In the genomic region with DNA sequence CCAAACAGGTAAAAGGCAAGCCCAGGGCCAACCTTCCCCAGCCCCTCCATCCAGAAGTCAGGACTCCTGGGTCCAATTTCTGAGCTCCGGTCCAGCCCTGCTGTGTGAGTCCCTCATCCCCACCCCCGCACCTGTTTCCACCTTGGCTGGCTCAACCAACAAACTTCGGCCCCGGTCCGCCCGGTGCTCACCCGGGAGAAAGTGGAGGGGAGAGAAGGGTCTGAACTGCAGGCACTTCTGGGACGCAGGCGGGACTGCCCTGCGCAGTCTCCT, we compare ENCODE assay signal across 9 cellular contexts. TPM values are rescaled to one million over a fixed set of nuclear protein-coding genes. Genes with fewer than 3 reads are reported as not detected.
DNase-seq lines count a peak whose midpoint lies in the region; ATAC-seq and TF ChIP-seq lines count a peak whose summit lies in the region.
"Had no signal": no experiment of that assay in that cellular context is flagged by ENCODE, and none has a peak within 500 bp of the region (broad histone marks: within the 10 kb centered on the region; RNA-seq: fewer than 3 reads in every experiment).

No MANE protein-coding gene starts in this region.

- H3K9me3 Mint-ChIP-seq in CD8-positive, alpha-beta memory T cell = no peaks in the 10 kb centered on the region
- no peaks in the 10 kb centered on the region for H3K9me3 Mint-ChIP-seq in naive B cell

- POLR2A ChIA-PET in CD8-positive, alpha-beta memory T cell (lab: Charles Lee) = no interaction called here

- H3K36me3 Mint-ChIP-seq in CD8-positive, alpha-beta memory T cell = peaks cover 0 to 25% (median 4%) of the 10 kb centered on the region in 3 donors
- H3K36me3 Mint-ChIP-seq in naive B cell = peaks cover 0 to 10% of the 10 kb centered on the region in 2 donors

- H3K9ac ChIP-seq in HUES64 (ENCODE audit: low read depth, low read length) = peak overlapping the region; percentile 84

- DNase-seq in CD8-positive, alpha-beta memory T cell = no peak
- DNase-seq in choroid plexus epithelial cell (ENCODE audit: low read depth) (no peak), naive B cell (no peak), amygdala (lab: John Stamatoyannopoulos, UW) (no peak), KBM-7 (no peak)
- DNase-seq in stimulated activated naive CD4-positive, alpha-beta T cell (lab: John Stamatoyannopoulos, UW) = no peak

- in situ Hi-C loops in KBM-7 (cut with MboI; ENCODE audit: low pct_unique_long_range_greater_than_20kb, low sequenced_read_pairs) = no loop called here

- H3K4me3 ChIP-seq in CD8-positive, alpha-beta memory T cell (ENCODE audit: low read length) = peak overlapping the region; percentile 85
- peak overlapping the region; percentile 82 for H3K4me3 ChIP-seq in HUES64 (ENCODE audit: low read length)
- H3K4me3 ChIP-seq in choroid plexus epithelial cell (ENCODE audit: low read depth, low read length) = peak overlapping the region; percentile 72

- 1% methylated on average over 10 of the region's 10 CpGs for WGBS in HUES64

- ATAC-seq in naive B cell (ENCODE audit: low read depth in 2 of 2) = peak; percentile 5 to 11
- no peak for ATAC-seq in GM21825 (IDR thresholded peaks at IDR 0.05; ENCODE audit: unreplicated experiment)

- no peaks in the 10 kb centered on the region for H3K27me3 ChIP-seq in CD8-positive, alpha-beta memory T cell (ENCODE audit: insufficient read depth, low read length, poor library complexity, severe bottlenecking)
- H3K27me3 ChIP-seq in HUES64 (ENCODE audit: insufficient read depth, low read length) = peaks cover 5% of the 10 kb centered on the region; the same call in 1 of the 2 replicates

- H3K27me3 Mint-ChIP-seq in CD8-positive, alpha-beta memory T cell = no peaks in the 10 kb centered on the region
- no peaks in the 10 kb centered on the region for H3K27me3 Mint-ChIP-seq in naive B cell

- H3K4me1 ChIP-seq in CD8-positive, alpha-beta memory T cell (ENCODE audit: insufficient read depth, low read length) = peaks cover 52% of the 10 kb centered on the region
- H3K4me1 ChIP-seq in HUES64 (ENCODE audit: insufficient read depth, low read length) = peaks cover 40% of the 10 kb centered on the region

- H3K4me3 Mint-ChIP-seq in CD8-positive, alpha-beta memory T cell = peak overlapping the region; percentile 87 to 98 (median 91)
- peak overlapping the region; percentile 84 to 100 (median 98) for H3K4me3 Mint-ChIP-seq in naive B cell

- H3K27ac Mint-ChIP-seq in CD8-positive, alpha-beta memory T cell = peak overlapping the region in 7 of 8 donors; percentile 89 to 99 (median 96)
- H3K27ac Mint-ChIP-seq in naive B cell = peak overlapping the region; percentile 0 to 98 (median 93)

- no peaks in the 10 kb centered on the region for H3K9me3 ChIP-seq in CD8-positive, alpha-beta memory T cell (ENCODE audit: low read length)
- no peaks in the 10 kb centered on the region for H3K9me3 ChIP-seq in HUES64 (ENCODE audit: insufficient read depth, low read depth, low read length)

- peak overlapping the region; percentile 65 for H3K27ac ChIP-seq in CD8-positive, alpha-beta memory T cell (ENCODE audit: low read depth, low read length)
- H3K27ac ChIP-seq in HUES64 (ENCODE audit: low read depth, low read length) = no peak overlapping the region

- no peak for TF ChIP-seq CTCF in choroid plexus epithelial cell (conservative IDR thresholded peaks at IDR 0.05; ENCODE audit: low read depth, low read length)

- H3K4me1 Mint-ChIP-seq in CD8-positive, alpha-beta memory T cell = peaks cover 45 to 67% (median 47%) of the 10 kb centered on the region in 3 donors
- peaks cover 62 to 64% (median 63%) of the 10 kb centered on the region in 3 donors for H3K4me1 Mint-ChIP-seq in naive B cell

- H3K36me3 ChIP-seq in CD8-positive, alpha-beta memory T cell (ENCODE audit: insufficient read depth, low read length) = no peaks in the 10 kb centered on the region
- H3K36me3 ChIP-seq in HUES64 (ENCODE audit: insufficient read depth, low read length) = no peaks in the 10 kb centered on the region

- CTCF ChIA-PET in CD8-positive, alpha-beta memory T cell (lab: Charles Lee) = interaction anchor here (1.3 to 3.7 kb wide), 4 partner anchors 10 to 115 kb away, joined by 3 to 17 read pairs (median 7); partner anchors contain the start of gene AANAT

RNA-seq across cellular contexts. Expression of gene RHBDF2, which starts 0.5 kb away (rescaled TPM):
- total RNA-seq in CD8-positive, alpha-beta memory T cell = 10 to 100 TPM; 38.2 to 42.5 TPM
- 38.4 TPM for polyA plus RNA-seq in CD8-positive, alpha-beta memory T cell
- 8.4 TPM for polyA plus RNA-seq in HUES64 (2013, experiment 1 of 2)
- 10.8 TPM for polyA plus RNA-seq in HUES64 (2013, experiment 2 of 2)
- polyA plus RNA-seq in naive B cell (ENCODE audit: low read depth in 6 of 6) = 100 to 1,000 TPM in 1 of 6 donors, 10 to 100 TPM in 5; 44.0 to 148 (median 51.7) TPM

RNA-seq across cellular contexts. Expression of gene AANAT, which starts 33.3 kb away (rescaled TPM):
- total RNA-seq in CD8-positive, alpha-beta memory T cell = not detected
- not detected for polyA plus RNA-seq in CD8-positive, alpha-beta memory T cell
- polyA plus RNA-seq in HUES64 (2013, experiment 1 of 2) = not detected
- not detected for polyA plus RNA-seq in HUES64 (2013, experiment 2 of 2)
- polyA plus RNA-seq in naive B cell (ENCODE audit: low read depth in 6 of 6) = 1 to 10 TPM in 1 of 6 donors, under 1 TPM in 2, not detected in 3; 0.24 to 1.2 (median 0.43) TPM
- total RNA-seq: pulmonary artery endothelial cell had no signal

RNA-seq across cellular contexts. Expression of gene CYGB, which starts 36.8 kb away (rescaled TPM):
- not detected for total RNA-seq in CD8-positive, alpha-beta memory T cell
- polyA plus RNA-seq in CD8-positive, alpha-beta memory T cell = 0.23 TPM
- polyA plus RNA-seq in HUES64 (2013, experiment 1 of 2) = 1.4 TPM
- 1.9 TPM for polyA plus RNA-seq in HUES64 (2013, experiment 2 of 2)
- 1 to 10 TPM in 2 of 6 donors, under 1 TPM in 4; 0.21 to 2.4 (median 0.79) TPM for polyA plus RNA-seq in naive B cell (ENCODE audit: low read depth in 6 of 6)

RNA-seq across cellular contexts. Expression of gene PRCD, which starts 39.2 kb away (rescaled TPM):
- under 1 TPM; 0.38 to 0.53 TPM for total RNA-seq in CD8-positive, alpha-beta memory T cell
- 1.2 TPM for polyA plus RNA-seq in CD8-positive, alpha-beta memory T cell
- not detected for polyA plus RNA-seq in HUES64 (2013, experiment 1 of 2)
- 0.51 TPM for polyA plus RNA-seq in HUES64 (2013, experiment 2 of 2)
- 10 to 100 TPM; 21.6 to 54.4 (median 34.3) TPM for polyA plus RNA-seq in naive B cell (ENCODE audit: low read depth in 6 of 6)

RNA-seq across cellular contexts. Expression of gene UBE2O, which starts 47.7 kb away (rescaled TPM):
- 10 to 100 TPM; 33.6 to 35.0 TPM for total RNA-seq in CD8-positive, alpha-beta memory T cell
- polyA plus RNA-seq in CD8-positive, alpha-beta memory T cell = 14.9 TPM
- polyA plus RNA-seq in HUES64 (2013, experiment 1 of 2) = 36.3 TPM
- polyA plus RNA-seq in HUES64 (2013, experiment 2 of 2) = 32.6 TPM
- 10 to 100 TPM; 11.0 to 26.0 (median 16.4) TPM for polyA plus RNA-seq in naive B cell (ENCODE audit: low read depth in 6 of 6)
